Comparison of ENCODE assay signal across 11 cellular contexts in genomic region chr6:13014551-13015378, GRCh38.
DNase-seq lines count a peak whose midpoint lies in the region; ATAC-seq, FAIRE-seq and TF ChIP-seq lines count a peak whose summit lies in the region.
"Had no signal": no experiment of that assay in that cellular context is flagged by ENCODE, and none has a peak within 500 bp of the region (broad histone marks: within the 10 kb centered on the region; RNA-seq: fewer than 3 reads in every experiment).

No MANE protein-coding gene starts in this region.

- H3K27me3 Mint-ChIP-seq in CD8-positive, alpha-beta T cell (ENCODE audit: low read depth), result peaks cover 43% of the 10 kb centered on the region
- H3K27me3 Mint-ChIP-seq in neural progenitor cell (ENCODE audit: insufficient read depth, low read depth) (peaks cover 41% of the 10 kb centered on the region), MCF 10A (ENCODE audit: insufficient read depth, unreplicated experiment) (peaks cover 62% of the 10 kb centered on the region)

- H3K4me3 Mint-ChIP-seq in CD8-positive, alpha-beta T cell, result peak overlapping the region; percentile 17
- peak overlapping the region; percentile 82 for H3K4me3 Mint-ChIP-seq in neural progenitor cell
- no peak overlapping the region for H3K4me3 Mint-ChIP-seq in MCF 10A (ENCODE audit: unreplicated experiment)
- H3K4me3 Mint-ChIP-seq: activated CD4-positive, alpha-beta memory T cell treated with anti-CD3 and anti-CD28 coated beads for 36 hours had no signal

- POLR2A ChIA-PET in CD8-positive, alpha-beta T cell (lab: Charles Lee), result no interaction called here
- POLR2A ChIA-PET in A673 (lab: Charles Lee; ENCODE audit: low non-redundant PET) (interaction anchor here (0.5 kb wide), 1 partner anchor 1116 kb away, joined by 3 read pairs; no protein-coding TSS in a partner anchor), MCF 10A (lab: Yijun Ruan, JAX) (no interaction called here)

- H3K9me3 Mint-ChIP-seq in CD8-positive, alpha-beta T cell, result no peaks in the 10 kb centered on the region
- no peaks in the 10 kb centered on the region for H3K9me3 Mint-ChIP-seq in neural progenitor cell
- H3K9me3 Mint-ChIP-seq in MCF 10A (ENCODE audit: unreplicated experiment), result no peaks in the 10 kb centered on the region
- H3K9me3 Mint-ChIP-seq: activated CD4-positive, alpha-beta memory T cell treated with anti-CD3 and anti-CD28 coated beads for 36 hours; CD4-positive, CD25-positive, alpha-beta regulatory T cell; dendritic cell treated with granulocyte-macrophage colony-stimulating factor and Interleukin-4, amounts not matched to agents 40 ng/mL and 50 ng/mL, for 4 days had no signal

- H3K4me3 ChIP-seq in CD8-positive, alpha-beta T cell (ENCODE audit: low read depth, low read length), result no peak overlapping the region
- H3K4me3 ChIP-seq in neural progenitor cell (peak overlapping the region; percentile 59), A673 (ENCODE audit: low read depth, low read length, poor library complexity, severe bottlenecking) (no peak overlapping the region)

- H4K20me1 ChIP-seq in neural progenitor cell (ENCODE audit: low read depth), result peaks cover 46% of the 10 kb centered on the region

- no peak for FAIRE-seq in frontal cortex (lab: Jason Lieb, UNC)

- no peak for ATAC-seq in CD8-positive, alpha-beta T cell

- no peak for DNase-seq in CD8-positive, alpha-beta T cell
- peak; percentile 3 for DNase-seq in NCI-H524 treated with DMSO at 0.1 percent for 48 hours (lab: John Stamatoyannopoulos, UW)
- DNase-seq in frontal cortex (ENCODE audit: low spot score in 2 of 2), result peak; percentile 32 to 40
- peak; percentile 70 for DNase-seq in neural progenitor cell (ENCODE audit: low spot score)
- no peak for DNase-seq in A673 (ENCODE audit: low spot score)
- no peak for DNase-seq in kidney glomerular epithelial cell (lab: John Stamatoyannopoulos, UW)
- no peak for DNase-seq in MCF 10A (ENCODE audit: unreplicated experiment)
- no peak for DNase-seq in ACHN
- DNase-seq: activated CD4-positive, alpha-beta memory T cell treated with anti-CD3 and anti-CD28 coated beads for 36 hours; CD4-positive, CD25-positive, alpha-beta regulatory T cell had no signal

- no peak overlapping the region for H3K9ac ChIP-seq in neural progenitor cell

- H2AFZ ChIP-seq in neural progenitor cell (replicated peaks), result no peak overlapping the region

- peaks cover 15% of the 10 kb centered on the region for H3K27me3 ChIP-seq in CD8-positive, alpha-beta T cell (ENCODE audit: insufficient read depth, low read length)
- H3K27me3 ChIP-seq in neural progenitor cell (peaks cover 78% of the 10 kb centered on the region), A673 (replicated peaks; ENCODE audit: insufficient read depth, low read depth, low read length, poor library complexity) (peaks cover 62% of the 10 kb centered on the region)

- intact Hi-C loops in CD8-positive, alpha-beta T cell (cut with DNase I, micrococcal nuclease), result no loop called here
- intact Hi-C loops in A673 (cut with micrococcal nuclease; ENCODE audit: unreplicated experiment) (no loop called here), MCF 10A (cut with micrococcal nuclease) (no loop called here)

- H3K4me2 ChIP-seq in neural progenitor cell, result peak overlapping the region; percentile 93

- no peak overlapping the region for H3K27ac Mint-ChIP-seq in CD8-positive, alpha-beta T cell
- H3K27ac Mint-ChIP-seq in neural progenitor cell, result no peak overlapping the region
- no peak overlapping the region for H3K27ac Mint-ChIP-seq in MCF 10A (ENCODE audit: low read depth, unreplicated experiment)
- H3K27ac Mint-ChIP-seq: activated CD4-positive, alpha-beta memory T cell treated with anti-CD3 and anti-CD28 coated beads for 36 hours; CD4-positive, CD25-positive, alpha-beta regulatory T cell; dendritic cell treated with granulocyte-macrophage colony-stimulating factor and Interleukin-4, amounts not matched to agents 40 ng/mL and 50 ng/mL, for 4 days had no signal

- peaks cover 9% of the 10 kb centered on the region for H3K4me1 Mint-ChIP-seq in CD8-positive, alpha-beta T cell (ENCODE audit: low read depth)
- peaks cover 16% of the 10 kb centered on the region for H3K4me1 Mint-ChIP-seq in neural progenitor cell
- H3K4me1 Mint-ChIP-seq in MCF 10A (ENCODE audit: insufficient read depth, unreplicated experiment), result no peaks in the 10 kb centered on the region

- TF ChIP-seq CTCF in CD8-positive, alpha-beta T cell (IDR thresholded peaks at IDR 0.05), result no peak
- TF ChIP-seq CTCF in neural progenitor cell (IDR thresholded peaks at IDR 0.05) (no peak), A673 (conservative IDR thresholded peaks at IDR 0.05; ENCODE audit: low read depth, low read length) (no peak), MCF 10A (IDR thresholded peaks at IDR 0.05; ENCODE audit: unreplicated experiment) (no peak)

- no peaks in the 10 kb centered on the region for H3K36me3 ChIP-seq in CD8-positive, alpha-beta T cell (ENCODE audit: insufficient read depth, low read length)
- no peaks in the 10 kb centered on the region for H3K36me3 ChIP-seq in neural progenitor cell
- no peaks in the 10 kb centered on the region for H3K36me3 ChIP-seq in A673 (ENCODE audit: insufficient read depth, low read length, poor library complexity, severe bottlenecking)

- CTCF ChIA-PET in CD8-positive, alpha-beta T cell (lab: Charles Lee), result no interaction called here
- CTCF ChIA-PET in A673 (lab: Charles Lee), result no interaction called here
- CTCF ChIA-PET in MCF 10A (lab: Yijun Ruan, JAX), result interaction anchor here (0.7 kb wide), 1 partner anchor 1887 kb away, joined by 5 read pairs; no protein-coding TSS in a partner anchor

- BruUV-seq in A673 (replicated peaks; lab: Mats Ljungman, UMichigan), result no TSS peak
- BruUV-seq in MCF 10A (replicated peaks; lab: Mats Ljungman, UMichigan), result no TSS peak

- H3K79me2 ChIP-seq in neural progenitor cell (ENCODE audit: low read depth), result no peaks in the 10 kb centered on the region

- H3K9me3 ChIP-seq in CD8-positive, alpha-beta T cell (ENCODE audit: low read length), result no peaks in the 10 kb centered on the region
- H3K9me3 ChIP-seq in neural progenitor cell (ENCODE audit: low read depth), result no peaks in the 10 kb centered on the region
- no peaks in the 10 kb centered on the region for H3K9me3 ChIP-seq in A673 (ENCODE audit: low read depth, low read length, poor library complexity, severe bottlenecking)

- no peak overlapping the region for H3K27ac ChIP-seq in CD8-positive, alpha-beta T cell (ENCODE audit: low read depth, low read length)
- no peak overlapping the region for H3K27ac ChIP-seq in neural progenitor cell
- H3K27ac ChIP-seq in A673 (ENCODE audit: low read depth, low read length, poor library complexity, severe bottlenecking), result no peak overlapping the region

- no peaks in the 10 kb centered on the region for H3K4me1 ChIP-seq in CD8-positive, alpha-beta T cell (ENCODE audit: insufficient read depth, low read length)
- H3K4me1 ChIP-seq in neural progenitor cell (peaks cover 13% of the 10 kb centered on the region), A673 (ENCODE audit: insufficient read depth, low read length, poor library complexity, severe bottlenecking) (peaks cover 6% of the 10 kb centered on the region)

- peaks cover 16% of the 10 kb centered on the region for H3F3A ChIP-seq in neural progenitor cell (ENCODE audit: low read depth)

- in situ Hi-C loops in ACHN (cut with HindIII; ENCODE audit: low pct_ligation_motif_present, low pct_unique_long_range_greater_than_20kb, low sequenced_read_pairs), result no loop called here

- no peaks in the 10 kb centered on the region for H3K36me3 Mint-ChIP-seq in CD8-positive, alpha-beta T cell
- H3K36me3 Mint-ChIP-seq in neural progenitor cell (no peaks in the 10 kb centered on the region), MCF 10A (ENCODE audit: insufficient read depth, unreplicated experiment) (no peaks in the 10 kb centered on the region)
- H3K36me3 Mint-ChIP-seq: activated CD4-positive, alpha-beta memory T cell treated with anti-CD3 and anti-CD28 coated beads for 36 hours; CD4-positive, CD25-positive, alpha-beta regulatory T cell had no signal

Comparison
In these comparisons a context has a peak if more than half of its experiments do, and no peak if none do; other contexts are left out.
1. DNase-seq: peak in NCI-H524 treated with DMSO at 0.1 percent for 48 hours (single experiment), frontal cortex (2 of 2) and neural progenitor cell (single experiment); none in CD8-positive, alpha-beta T cell (0 of 7), A673 (single experiment), kidney glomerular epithelial cell (single experiment), MCF 10A (single experiment) and ACHN (single experiment).